In genomic region chr9:123421801-123422455, GRCh38 we compare ENCODE assay signal across 8 cellular contexts.
"Had no signal": no experiment of that assay in that cellular context is flagged by ENCODE, and none has a peak within 500 bp of the region (broad histone marks: within the 10 kb centered on the region; RNA-seq: fewer than 3 reads in every experiment).

No MANE protein-coding gene starts in this region.

- H3K4me3 ChIP-seq: esophagus muscularis mucosa, ovary, tibial artery had no signal

- H3K36me3 ChIP-seq: ovary had no signal

- ATAC-seq: activated CD4-positive, alpha-beta T cell treated with anti-CD3 and anti-CD28 coated beads for 36 hours; left lobe of liver had no signal

- H3K27me3 ChIP-seq: esophagus muscularis mucosa, ovary, tibial artery had no signal

- H3K4me1 ChIP-seq: esophagus muscularis mucosa, tibial artery had no signal

- H3K9me3 ChIP-seq: esophagus muscularis mucosa, ovary, tibial artery had no signal

- DNase-seq: activated CD4-positive, alpha-beta T cell treated with anti-CD3 and anti-CD28 coated beads for 36 hours; amygdala; stimulated activated CD4-positive, alpha-beta T cell treated with anti-CD3 and anti-CD28 coated beads, Interleukin-4, amount 100 ng/mL, for 4 hours; T-helper 9 cell had no signal

- H3K27ac ChIP-seq: esophagus muscularis mucosa, tibial artery had no signal
